ENCODE assay signal across 8 cellular contexts in the genomic region with DNA sequence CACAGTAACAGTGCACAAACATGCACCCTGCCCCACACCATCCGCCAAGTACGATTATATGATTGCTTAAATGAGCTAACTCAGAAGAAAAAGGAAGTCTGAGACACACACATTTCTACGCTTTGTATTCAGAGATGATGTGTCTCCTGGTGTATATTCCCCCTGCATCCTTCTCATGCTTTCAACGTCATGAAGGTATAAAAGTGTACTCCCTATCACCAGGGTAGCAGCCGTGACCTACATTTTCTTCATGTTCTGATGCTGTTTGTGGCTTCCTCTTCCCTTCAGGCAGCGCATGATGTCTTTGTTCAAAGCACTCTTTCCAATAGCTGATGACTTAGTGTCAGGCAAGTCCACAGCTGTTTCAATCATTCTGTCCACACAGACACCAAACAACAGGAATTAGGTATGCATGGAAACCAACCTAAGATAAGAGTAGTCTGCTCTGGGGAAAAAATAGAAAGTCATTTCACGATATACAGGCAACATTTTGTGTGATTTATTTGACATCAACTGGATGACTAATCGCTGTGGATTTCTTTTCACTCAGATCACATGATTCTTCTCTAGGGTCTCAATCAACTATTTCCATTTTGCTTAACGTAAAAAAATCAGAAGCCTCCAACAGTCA.
DNase-seq lines count a peak whose midpoint lies in the region; ATAC-seq and TF ChIP-seq lines count a peak whose summit lies in the region.

No MANE protein-coding gene starts in this region.

- no peak overlapping the region for H3K9ac ChIP-seq in subcutaneous abdominal adipose tissue (ENCODE audit: low read length in 5 of 5)

- no peaks in the 10 kb centered on the region for H3K9me3 ChIP-seq in SJCRH30 (replicated peaks)
- no peaks in the 10 kb centered on the region for H3K9me3 ChIP-seq in subcutaneous abdominal adipose tissue (ENCODE audit: control insufficient read depth in 5 of 5, low read length in 5 of 5)
- H3K9me3 ChIP-seq in suprapubic skin, result no peaks in the 10 kb centered on the region
- H3K9me3 ChIP-seq in thyroid gland, result no peaks in the 10 kb centered on the region
- H3K9me3 ChIP-seq in testis, result no peaks in the 10 kb centered on the region

- H3K4me3 ChIP-seq in SJCRH30, result peak overlapping the region; percentile 30
- no peak overlapping the region for H3K4me3 ChIP-seq in subcutaneous abdominal adipose tissue (ENCODE audit: low read depth in 1 of 5, low read length in 5 of 5)
- H3K4me3 ChIP-seq in suprapubic skin, result no peak overlapping the region
- no peak overlapping the region for H3K4me3 ChIP-seq in thyroid gland (replicated peaks in 1 of 3)
- H3K4me3 ChIP-seq in testis, result no peak overlapping the region

- peak overlapping the region; percentile 94 for H3K27ac Mint-ChIP-seq in activated naive CD8-positive, alpha-beta T cell treated with anti-CD3 and anti-CD28 coated beads, Interleukin-2, amount 10 ng/mL, durations not matched to agents 7 days and 5 days

- peak; percentile 27 for ATAC-seq in GM18520 (IDR thresholded peaks at IDR 0.05; ENCODE audit: unreplicated experiment)
- peak; percentile 80 for ATAC-seq in activated naive CD8-positive, alpha-beta T cell treated with anti-CD3 and anti-CD28 coated beads, Interleukin-2, amount 10 ng/mL, durations not matched to agents 7 days and 5 days (ENCODE audit: low read depth)

- no peak for TF ChIP-seq EP300 in suprapubic skin (IDR thresholded peaks at IDR 0.05)

- DNase-seq in SJCRH30 (peak; percentile 88 to 97), medulla oblongata (ENCODE audit: extremely low spot score) (peak; percentile 52), suprapubic skin (ENCODE audit: low spot score in 2 of 2) (no peak), thyroid gland (no peak), testis (no peak)
- no peak for DNase-seq in activated naive CD8-positive, alpha-beta T cell treated with anti-CD3 and anti-CD28 coated beads, Interleukin-2, amount 10 ng/mL, durations not matched to agents 7 days and 5 days

- peaks cover 11% of the 10 kb centered on the region for H3K36me3 Mint-ChIP-seq in activated naive CD8-positive, alpha-beta T cell treated with anti-CD3 and anti-CD28 coated beads, Interleukin-2, amount 10 ng/mL, durations not matched to agents 7 days and 5 days

- TF ChIP-seq CTCF in suprapubic skin (IDR thresholded peaks at IDR 0.05) (no peak), thyroid gland (IDR thresholded peaks at IDR 0.05) (no peak), testis (IDR thresholded peaks at IDR 0.05) (no peak)

- no peaks in the 10 kb centered on the region for H3K27me3 Mint-ChIP-seq in activated naive CD8-positive, alpha-beta T cell treated with anti-CD3 and anti-CD28 coated beads, Interleukin-2, amount 10 ng/mL, durations not matched to agents 7 days and 5 days

- H3K27me3 ChIP-seq in SJCRH30, result no peaks in the 10 kb centered on the region
- no peaks in the 10 kb centered on the region for H3K27me3 ChIP-seq in subcutaneous abdominal adipose tissue (ENCODE audit: control insufficient read depth in 5 of 5, insufficient read depth in 4 of 5, low read length in 5 of 5)
- H3K27me3 ChIP-seq in suprapubic skin, result no peaks in the 10 kb centered on the region
- H3K27me3 ChIP-seq in thyroid gland, result no peaks in the 10 kb centered on the region
- H3K27me3 ChIP-seq in testis, result no peaks in the 10 kb centered on the region

- intact Hi-C loops in thyroid gland (cut with DNase I), result no loop called here
- intact Hi-C loops in testis (cut with DNase I; ENCODE audit: low total_unique reads), result no loop called here

- H3K27ac ChIP-seq in SJCRH30 (peak overlapping the region; percentile 92), subcutaneous abdominal adipose tissue (ENCODE audit: low read depth, low read length) (peak overlapping the region; percentile 42), suprapubic skin (no peak overlapping the region), thyroid gland (no peak overlapping the region), testis (no peak overlapping the region)

- H3K9me3 Mint-ChIP-seq in activated naive CD8-positive, alpha-beta T cell treated with anti-CD3 and anti-CD28 coated beads, Interleukin-2, amount 10 ng/mL, durations not matched to agents 7 days and 5 days, result peaks cover 3% of the 10 kb centered on the region

- H3K4me1 Mint-ChIP-seq in activated naive CD8-positive, alpha-beta T cell treated with anti-CD3 and anti-CD28 coated beads, Interleukin-2, amount 10 ng/mL, durations not matched to agents 7 days and 5 days, result peaks cover 51% of the 10 kb centered on the region

- peaks cover 28% of the 10 kb centered on the region for H3K4me1 ChIP-seq in SJCRH30
- peaks cover 0 to 43% (median 17%) of the 10 kb centered on the region in 5 donors for H3K4me1 ChIP-seq in subcutaneous abdominal adipose tissue (ENCODE audit: control insufficient read depth in 5 of 5, insufficient read depth in 5 of 5, low read length in 5 of 5)
- H3K4me1 ChIP-seq in suprapubic skin, result peaks cover 37% of the 10 kb centered on the region
- peaks cover 0 to 10% of the 10 kb centered on the region in 2 donors for H3K4me1 ChIP-seq in thyroid gland
- H3K4me1 ChIP-seq in testis, result no peaks in the 10 kb centered on the region

- 34% methylated on average over 9 of the region's 9 CpGs for WGBS in suprapubic skin
- WGBS in thyroid gland, 2 donors, result 69 to 72% methylated on average over 9 of the region's 9 CpGs
- WGBS in testis, 2 donors, result 58 to 62% methylated on average over 9 of the region's 9 CpGs

- POLR2A ChIA-PET in activated naive CD8-positive, alpha-beta T cell treated with anti-CD3 and anti-CD28 coated beads, Interleukin-2, amount 10 ng/mL, durations not matched to agents 7 days and 5 days (lab: Charles Lee), result interaction anchor here (0.8 to 7.7 kb wide), 13 partner anchors 9 to 273 kb away, joined by 3 to 43 read pairs (median 10); partner anchors contain the start of gene PTGER4

- no peaks in the 10 kb centered on the region for H3K36me3 ChIP-seq in SJCRH30
- H3K36me3 ChIP-seq in subcutaneous abdominal adipose tissue (ENCODE audit: control insufficient read depth in 5 of 5, insufficient read depth in 5 of 5, low read length in 5 of 5), result no peaks in the 10 kb centered on the region
- no peaks in the 10 kb centered on the region for H3K36me3 ChIP-seq in suprapubic skin
- H3K36me3 ChIP-seq in thyroid gland, result no peaks in the 10 kb centered on the region
- no peaks in the 10 kb centered on the region for H3K36me3 ChIP-seq in testis (ENCODE audit: low read depth, missing control alignments)

- TF ChIP-seq POLR2A in suprapubic skin (IDR thresholded peaks at IDR 0.05) (no peak), thyroid gland (IDR thresholded peaks at IDR 0.05) (no peak), testis (IDR thresholded peaks at IDR 0.05) (no peak)

- H3K4me3 Mint-ChIP-seq in activated naive CD8-positive, alpha-beta T cell treated with anti-CD3 and anti-CD28 coated beads, Interleukin-2, amount 10 ng/mL, durations not matched to agents 7 days and 5 days, result peak overlapping the region; percentile 77

Comparison
In these comparisons a context has a peak if more than half of its experiments do, and no peak if none do; other contexts are left out.
1. DNase-seq: peak in SJCRH30 (2 of 2) and medulla oblongata (single experiment); none in activated naive CD8-positive, alpha-beta T cell treated with anti-CD3 and anti-CD28 coated beads, Interleukin-2, amount 10 ng/mL, durations not matched to agents 7 days and 5 days (single experiment), suprapubic skin (0 of 2), thyroid gland (0 of 2) and testis (single experiment).
2. H3K27ac ChIP-seq: peak in SJCRH30 (single experiment) and subcutaneous abdominal adipose tissue (single experiment); none in suprapubic skin (single experiment), thyroid gland (0 of 3) and testis (0 of 2).